10 cellular contexts compared by ENCODE assay signal in the genomic region with DNA sequence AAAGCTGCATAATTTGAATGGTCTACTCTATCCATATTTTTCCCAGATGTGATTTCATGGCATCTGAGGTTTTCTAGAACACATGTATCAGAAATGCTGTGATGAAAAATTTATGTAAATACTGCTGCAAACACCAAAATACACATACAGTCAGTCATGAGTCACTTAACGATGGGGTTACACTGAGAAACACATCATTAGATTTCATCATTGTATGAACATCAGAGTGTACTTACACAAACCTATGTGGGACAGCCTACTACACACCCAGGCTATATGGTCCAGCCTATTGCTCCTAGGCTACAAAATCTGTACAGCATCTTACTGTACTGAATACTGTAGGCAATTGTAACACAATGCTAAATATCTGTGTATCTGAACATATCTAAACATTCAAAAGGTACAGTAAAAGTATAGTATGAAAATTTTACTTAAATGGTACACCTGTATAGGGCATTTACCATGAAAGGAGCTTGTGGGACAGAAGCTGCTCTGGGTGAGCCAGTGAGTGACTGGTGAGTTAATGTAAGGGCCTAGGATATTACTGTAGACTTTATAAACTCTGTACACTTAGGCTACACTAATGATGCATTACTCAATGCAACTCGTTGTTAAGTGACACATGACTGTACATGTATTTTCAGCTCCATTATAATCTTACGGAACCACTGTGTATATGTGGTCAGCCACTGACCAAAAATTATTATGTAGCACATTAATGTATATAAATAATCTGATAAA. TPM values are rescaled to one million over a fixed set of nuclear protein-coding genes. Genes with fewer than 3 reads are reported as not detected.
DNase-seq lines count a peak whose midpoint lies in the region; ATAC-seq and TF ChIP-seq lines count a peak whose summit lies in the region.
"Had no signal": no experiment of that assay in that cellular context is flagged by ENCODE, and none has a peak within 500 bp of the region (broad histone marks: within the 10 kb centered on the region; RNA-seq: fewer than 3 reads in every experiment).

No MANE protein-coding gene starts in this region.

- POLR2A ChIA-PET in HCT116 (lab: Charles Lee) = no interaction called here
- POLR2A ChIA-PET in activated CD8-positive, alpha-beta T cell treated with anti-CD3 and anti-CD28 coated beads for 36 hours (lab: Charles Lee) = interaction anchor here (1.4 kb wide), 1 partner anchor 13 kb away, joined by 4 read pairs; no protein-coding TSS in a partner anchor

- no peaks in the 10 kb centered on the region for H3K27me3 Mint-ChIP-seq in activated CD8-positive, alpha-beta T cell treated with anti-CD3 and anti-CD28 coated beads for 36 hours

- peaks cover 91% of the 10 kb centered on the region for H3K79me2 ChIP-seq in HCT116 (ENCODE audit: insufficient read depth, low read length)

- H3K4me3 Mint-ChIP-seq in activated CD8-positive, alpha-beta T cell treated with anti-CD3 and anti-CD28 coated beads for 36 hours = no peak overlapping the region

- H3K27ac Mint-ChIP-seq in activated CD8-positive, alpha-beta T cell treated with anti-CD3 and anti-CD28 coated beads for 36 hours = peak overlapping the region; percentile 77

- RAD21 ChIA-PET in HCT116 (lab: Charles Lee; ENCODE audit: low non-redundant PET in 1 of 2, low total read pairs in 2 of 2, uncharacterized antibody in 2 of 2, unreplicated experiment in 2 of 2) = no interaction called here

- H3K36me3 Mint-ChIP-seq in activated CD8-positive, alpha-beta T cell treated with anti-CD3 and anti-CD28 coated beads for 36 hours (ENCODE audit: low read depth) = peaks cover 8% of the 10 kb centered on the region

- intact Hi-C loops in HCT116 (cut with micrococcal nuclease) (no loop called here), posterior vena cava (cut with DNase I) (loop anchor here (5.0 to 10.0 kb wide), 2 partner anchors 254 to 1289 kb away; no protein-coding TSS in a partner anchor)
- intact Hi-C loops in activated CD8-positive, alpha-beta T cell treated with anti-CD3 and anti-CD28 coated beads for 36 hours (cut with micrococcal nuclease) = no loop called here

- peaks cover 56% of the 10 kb centered on the region for H3K4me1 Mint-ChIP-seq in activated CD8-positive, alpha-beta T cell treated with anti-CD3 and anti-CD28 coated beads for 36 hours (ENCODE audit: low read depth)

- TF ChIP-seq POLR2A in HCT116 (IDR thresholded peaks at IDR 0.05; ENCODE audit: borderline replicate concordance, extremely low read depth, insufficient read depth, insufficient read length) = no peak

- no peaks in the 10 kb centered on the region for H3K9me3 Mint-ChIP-seq in activated CD8-positive, alpha-beta T cell treated with anti-CD3 and anti-CD28 coated beads for 36 hours

- DNase-seq in AG10803 (ENCODE audit: low read depth) = peak; percentile 85
- DNase-seq in HCT116 (ENCODE audit: low read depth, low spot score) = peak; percentile 27
- no peak for DNase-seq in activated CD8-positive, alpha-beta T cell treated with anti-CD3 and anti-CD28 coated beads for 36 hours
- peak; percentile 90 for DNase-seq in iris pigment epithelial cell (ENCODE audit: low read depth)
- no peak for DNase-seq in NCI-H187 treated with DMSO at 0.1 percent for 48 hours (lab: John Stamatoyannopoulos, UW)
- DNase-seq in posterior vena cava (ENCODE audit: low spot score) = no peak
- no peak for DNase-seq in NCI-H1694 (lab: John Stamatoyannopoulos, UW)
- DNase-seq: right lobe of liver had no signal

- H3K27ac ChIP-seq in HCT116 (ENCODE audit: low read depth, low read length) = no peak overlapping the region
- H3K27ac ChIP-seq: right lobe of liver, SK-N-MC had no signal

- H3K4me1 ChIP-seq in HCT116 (ENCODE audit: control insufficient read depth in 1 of 2, insufficient read depth in 2 of 2, low read length in 2 of 2) = peaks cover 2 to 31% of the 10 kb centered on the region in 2 experiments; a peak in 3 of 4 replicates

- H3K9me3 ChIP-seq in HCT116 (ENCODE audit: control insufficient read depth in 1 of 2, insufficient read depth in 1 of 2, low read depth in 1 of 2, low read length in 2 of 2) = no peaks in the 10 kb centered on the region
- H3K9me3 ChIP-seq: right lobe of liver had no signal

- H2AFZ ChIP-seq in HCT116 (ENCODE audit: low read depth, low read length, poor library complexity, severe bottlenecking) = no peak overlapping the region

- H3K36me3 ChIP-seq in HCT116 (ENCODE audit: control insufficient read depth in 1 of 2, insufficient read depth in 2 of 2, low read length in 2 of 2) = no peaks in the 10 kb centered on the region
- H3K36me3 ChIP-seq: right lobe of liver had no signal

- no peak for TF ChIP-seq CTCF in AG10803 (conservative IDR thresholded peaks at IDR 0.05; ENCODE audit: low read length)
- TF ChIP-seq CTCF in HCT116 (IDR thresholded peaks at IDR 0.05 in 2 of 3, conservative IDR thresholded peaks at IDR 0.05 in 1 of 3; ENCODE audit: borderline replicate concordance in 1 of 3, insufficient read depth in 1 of 3, low read depth in 2 of 3, low read length in 2 of 3) = no peak
- TF ChIP-seq CTCF in activated CD8-positive, alpha-beta T cell treated with anti-CD3 and anti-CD28 coated beads for 36 hours (IDR thresholded peaks at IDR 0.05) = no peak

- H3K4me3 ChIP-seq in AG10803 (ENCODE audit: low read length) = no peak overlapping the region
- no peak overlapping the region for H3K4me3 ChIP-seq in HCT116 (replicated peaks in 1 of 2; ENCODE audit: low read depth in 1 of 2, low read length in 2 of 2)
- H3K4me3 ChIP-seq: right lobe of liver, SK-N-MC had no signal

- peak overlapping the region; percentile 6; the same call in 1 of the 2 replicates for H3K4me2 ChIP-seq in HCT116 (ENCODE audit: low read length)

- BruUV-seq in HCT116 (replicated peaks; lab: Mats Ljungman, UMichigan) = no TSS peak

- CTCF ChIA-PET in HCT116 (lab: Charles Lee) = no interaction called here
- CTCF ChIA-PET in activated CD8-positive, alpha-beta T cell treated with anti-CD3 and anti-CD28 coated beads for 36 hours (lab: Charles Lee) = interaction anchor here (0.8 to 1.2 kb wide), 3 partner anchors 9 to 251 kb away, joined by 3 read pairs; no protein-coding TSS in a partner anchor

- ATAC-seq in HCT116 = no peak
- peak; percentile 87 for ATAC-seq in activated CD8-positive, alpha-beta T cell treated with anti-CD3 and anti-CD28 coated beads for 36 hours
- ATAC-seq in GM21515 (IDR thresholded peaks at IDR 0.05; ENCODE audit: unreplicated experiment) = no peak

- no peak for TF ChIP-seq RAD21 in HCT116 (IDR thresholded peaks at IDR 0.05; ENCODE audit: low read depth)

- H3K9me2 ChIP-seq in HCT116 (ENCODE audit: insufficient read depth) = no peaks in the 10 kb centered on the region

- H4K20me1 ChIP-seq in HCT116 (ENCODE audit: insufficient read depth) = peaks cover 7% of the 10 kb centered on the region; the same call in 1 of the 2 replicates

- H3K9ac ChIP-seq in HCT116 (ENCODE audit: low read length) = no peak overlapping the region

- no peaks in the 10 kb centered on the region for H3K27me3 ChIP-seq in HCT116 (ENCODE audit: insufficient read depth, low read length)
- H3K27me3 ChIP-seq: right lobe of liver had no signal

TF ChIP-seq in HCT116, 20 proteins besides CTCF, POLR2A, EP300 and RAD21:
- TF ChIP-seq CBX3 (IDR thresholded peaks at IDR 0.05; ENCODE audit: low read depth) = 0 out of 2 replicates have a peak, but pooled peaks have one; percentile 10
- no peak for TF ChIP-seq YY1 (IDR thresholded peaks at IDR 0.05; ENCODE audit: extremely low read depth, insufficient replicate concordance, low read depth, low read length)
- TF ChIP-seq, protein P1, sequence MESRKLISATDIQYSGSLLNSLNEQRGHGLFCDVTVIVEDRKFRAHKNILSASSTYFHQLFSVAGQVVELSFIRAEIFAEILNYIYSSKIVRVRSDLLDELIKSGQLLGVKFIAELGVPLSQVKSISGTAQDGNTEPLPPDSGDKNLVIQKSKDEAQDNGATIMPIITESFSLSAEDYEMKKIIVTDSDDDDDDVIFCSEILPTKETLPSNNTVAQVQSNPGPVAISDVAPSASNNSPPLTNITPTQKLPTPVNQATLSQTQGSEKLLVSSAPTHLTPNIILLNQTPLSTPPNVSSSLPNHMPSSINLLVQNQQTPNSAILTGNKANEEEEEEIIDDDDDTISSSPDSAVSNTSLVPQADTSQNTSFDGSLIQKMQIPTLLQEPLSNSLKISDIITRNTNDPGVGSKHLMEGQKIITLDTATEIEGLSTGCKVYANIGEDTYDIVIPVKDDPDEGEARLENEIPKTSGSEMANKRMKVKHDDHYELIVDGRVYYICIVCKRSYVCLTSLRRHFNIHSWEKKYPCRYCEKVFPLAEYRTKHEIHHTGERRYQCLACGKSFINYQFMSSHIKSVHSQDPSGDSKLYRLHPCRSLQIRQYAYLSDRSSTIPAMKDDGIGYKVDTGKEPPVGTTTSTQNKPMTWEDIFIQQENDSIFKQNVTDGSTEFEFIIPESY (IDR thresholded peaks at IDR 0.05; ENCODE audit: extremely low read depth, insufficient replicate concordance, low read length) = no peak
- TF ChIP-seq SP1 (IDR thresholded peaks at IDR 0.05; ENCODE audit: low read depth) = no peak
- TF ChIP-seq FOSL1 (IDR thresholded peaks at IDR 0.05; ENCODE audit: low read depth) = peak; percentile 47; the same call in 1 of the 2 replicates
- TF ChIP-seq, protein P2, sequence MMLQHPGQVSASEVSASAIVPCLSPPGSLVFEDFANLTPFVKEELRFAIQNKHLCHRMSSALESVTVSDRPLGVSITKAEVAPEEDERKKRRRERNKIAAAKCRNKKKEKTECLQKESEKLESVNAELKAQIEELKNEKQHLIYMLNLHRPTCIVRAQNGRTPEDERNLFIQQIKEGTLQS (IDR thresholded peaks at IDR 0.05) = no peak
- TF ChIP-seq, protein P3, sequence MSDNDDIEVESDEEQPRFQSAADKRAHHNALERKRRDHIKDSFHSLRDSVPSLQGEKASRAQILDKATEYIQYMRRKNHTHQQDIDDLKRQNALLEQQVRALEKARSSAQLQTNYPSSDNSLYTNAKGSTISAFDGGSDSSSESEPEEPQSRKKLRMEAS (IDR thresholded peaks at IDR 0.05) = no peak
- peak; percentile 73 for TF ChIP-seq CEBPB (IDR thresholded peaks at IDR 0.05; ENCODE audit: low read depth)
- TF ChIP-seq JUND (IDR thresholded peaks at IDR 0.05) = peak; percentile 56

RNA-seq across cellular contexts. Expression of a gene that starts 33.5 kb away (rescaled TPM):
- 23.3 TPM for total RNA-seq in HCT116 (2021; ENCODE audit: unreplicated experiment)
- 11.9 and 15.0 TPM in 2 replicates for polyA plus RNA-seq in HCT116 (2012)
- total RNA-seq in activated CD8-positive, alpha-beta T cell treated with anti-CD3 and anti-CD28 coated beads for 36 hours = 10 to 100 TPM; 25.1 to 26.2 TPM
- total RNA-seq in posterior vena cava = 10 to 100 TPM; 12.8 to 15.9 TPM

Comparison
In these comparisons a context has a peak if more than half of its experiments do, and no peak if none do; other contexts are left out.
1. DNase-seq: peak in AG10803 (single experiment), HCT116 (single experiment) and iris pigment epithelial cell (single experiment); none in activated CD8-positive, alpha-beta T cell treated with anti-CD3 and anti-CD28 coated beads for 36 hours (single experiment), NCI-H187 treated with DMSO at 0.1 percent for 48 hours (single experiment), posterior vena cava (single experiment) and NCI-H1694 (single experiment).
2. intact Hi-C loops: an anchor here in posterior vena cava (5.0 to 10.0 kb wide); none called in HCT116 and activated CD8-positive, alpha-beta T cell treated with anti-CD3 and anti-CD28 coated beads for 36 hours.